8 cellular contexts compared by ENCODE assay signal in the genomic region with DNA sequence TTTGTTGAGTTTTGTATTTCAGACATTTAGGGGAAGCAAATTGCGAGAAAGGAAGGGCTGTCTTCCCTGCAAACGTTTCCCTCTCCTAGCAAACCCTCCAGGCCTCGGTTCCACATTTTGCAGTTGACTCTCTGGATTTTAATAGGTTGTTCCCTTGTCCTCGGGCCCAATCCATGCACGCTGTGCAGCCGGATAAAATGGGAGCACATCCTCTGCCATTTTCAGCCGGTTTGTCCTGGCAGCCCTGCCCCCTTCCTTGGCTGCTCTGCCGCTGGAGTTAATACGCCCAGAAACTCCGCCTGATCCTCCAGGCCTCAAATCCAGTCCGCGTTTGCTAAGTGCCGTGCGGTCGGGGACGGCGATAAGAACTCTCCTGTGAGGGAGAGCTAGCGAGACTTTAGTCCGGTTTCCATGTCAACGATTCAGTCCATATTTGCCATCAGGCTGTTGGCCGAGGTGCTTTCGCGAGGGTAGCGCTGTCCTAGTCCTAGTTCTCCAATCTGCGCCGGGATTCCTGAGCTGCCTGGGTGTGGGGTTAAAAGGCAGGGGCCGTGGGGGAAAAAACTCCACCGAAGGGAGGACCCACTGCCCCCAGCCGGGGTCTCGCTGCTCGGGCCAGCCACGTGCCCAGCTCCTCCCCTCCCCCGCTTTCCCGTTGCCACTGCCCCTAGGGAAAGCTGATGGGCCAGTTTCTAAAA.
DNase-seq lines count a peak whose midpoint lies in the region; ATAC-seq and TF ChIP-seq lines count a peak whose summit lies in the region.

No MANE protein-coding gene starts in this region.

- peak; percentile 27 for ATAC-seq in HG03139 (IDR thresholded peaks at IDR 0.05; ENCODE audit: unreplicated experiment)
- ATAC-seq in activated CD4-positive, CD25-positive, alpha-beta regulatory T cell treated with anti-CD3 and anti-CD28 coated beads, Interleukin-2, amount 50 U/mL, for 24 hours = peak; percentile 44 to 49
- peak; percentile 47 for ATAC-seq in central memory CD8-positive, alpha-beta T cell (replicated peaks; ENCODE audit: extremely low read depth, poor library complexity, severe bottlenecking)
- ATAC-seq in HG02840 (IDR thresholded peaks at IDR 0.05; ENCODE audit: low FRiP score, unreplicated experiment) = no peak

- H3K9me3 Mint-ChIP-seq in central memory CD8-positive, alpha-beta T cell = no peaks in the 10 kb centered on the region

- peak; percentile 88 for DNase-seq in GM10266 (ENCODE audit: extremely low spot score)
- DNase-seq in NCI-H345 treated with DMSO at 0.1 percent for 48 hours (lab: John Stamatoyannopoulos, UW; ENCODE audit: unreplicated experiment) = peak; percentile 96
- peak; percentile 68 to 83 for DNase-seq in central memory CD8-positive, alpha-beta T cell (ENCODE audit: low spot score in 2 of 2)
- peak; percentile 100 for DNase-seq in iris pigment epithelial cell (ENCODE audit: low read depth)
- peak; percentile 96 for DNase-seq in smooth muscle cell of the brain vasculature (ENCODE audit: low read depth, low spot score)

- peak overlapping the region; percentile 94 for H3K27ac Mint-ChIP-seq in central memory CD8-positive, alpha-beta T cell (ENCODE audit: low read depth)

- no peak for TF ChIP-seq CTCF in GM10266 (IDR thresholded peaks at IDR 0.05; ENCODE audit: control insufficient read depth, insufficient read depth, low read depth, missing control alignments)

- peaks cover 15% of the 10 kb centered on the region for H3K36me3 Mint-ChIP-seq in central memory CD8-positive, alpha-beta T cell (ENCODE audit: insufficient read depth)

- H3K27me3 Mint-ChIP-seq in central memory CD8-positive, alpha-beta T cell = no peaks in the 10 kb centered on the region

- H3K4me1 Mint-ChIP-seq in central memory CD8-positive, alpha-beta T cell = peaks cover 32% of the 10 kb centered on the region

- H3K4me3 Mint-ChIP-seq in central memory CD8-positive, alpha-beta T cell = no peak overlapping the region
